1 cellular context compared by ENCODE assay signal in genomic region chr9:108473209-108474112, GRCh38.
TF ChIP-seq lines count a peak whose summit lies in the region.

No MANE protein-coding gene starts in this region.

TF ChIP-seq in HEK293, 187 proteins besides CTCF, POLR2A, EP300 and RAD21 (continued from another document and continues in another):
- peak; percentile 57 for TF ChIP-seq ZBTB44 (tag by site-specific recombination; IDR thresholded peaks at IDR 0.05)
- TF ChIP-seq ZBTB21 (tag by site-specific recombination; IDR thresholded peaks at IDR 0.05), result 0 out of 2 replicates have a peak, but pooled peaks have one; percentile 28
- TF ChIP-seq ZNF596 (tag by site-specific recombination; IDR thresholded peaks at IDR 0.05), result no peak
- TF ChIP-seq ZNF37A (tag by site-specific recombination; IDR thresholded peaks at IDR 0.05), result no peak
- TF ChIP-seq ZNF843 (tag by site-specific recombination; IDR thresholded peaks at IDR 0.05), result peak; percentile 84
- TF ChIP-seq ZNF341 (tag by site-specific recombination; IDR thresholded peaks at IDR 0.05; ENCODE audit: low read depth), result peak; percentile 43
- TF ChIP-seq RBAK (tag by site-specific recombination; IDR thresholded peaks at IDR 0.05), result no peak
- TF ChIP-seq ZNF211 (tag by site-specific recombination; IDR thresholded peaks at IDR 0.05; ENCODE audit: low read depth), result no peak
- TF ChIP-seq ZNF398 (tag by site-specific recombination; IDR thresholded peaks at IDR 0.05), result peak; percentile 12; the same call in 1 of the 2 replicates
- TF ChIP-seq ZNF639 (tag by site-specific recombination; IDR thresholded peaks at IDR 0.05), result peak; percentile 46; the same call in 1 of the 2 replicates
- peak; percentile 62; the same call in 1 of the 2 replicates for TF ChIP-seq ZNF449 (tag by site-specific recombination; IDR thresholded peaks at IDR 0.05)
- TF ChIP-seq BCL11B (tag by site-specific recombination; IDR thresholded peaks at IDR 0.05; ENCODE audit: low read depth), result peak; percentile 25; the same call in 1 of the 2 replicates
- no peak for TF ChIP-seq GLI4 (tag by site-specific recombination; IDR thresholded peaks at IDR 0.05)
- no peak for TF ChIP-seq ZNF521 (tag by site-specific recombination; IDR thresholded peaks at IDR 0.05)
- TF ChIP-seq ZBTB7A (tag by site-specific recombination; IDR thresholded peaks at IDR 0.05; ENCODE audit: low read depth), result no peak
- TF ChIP-seq ZNF473 (tag by site-specific recombination; IDR thresholded peaks at IDR 0.05), result no peak
- peak; percentile 82; the same call in 1 of the 2 replicates for TF ChIP-seq ZNF561 (tag by site-specific recombination; IDR thresholded peaks at IDR 0.05; ENCODE audit: borderline replicate concordance)
- TF ChIP-seq ZIC2 (tag by site-specific recombination; IDR thresholded peaks at IDR 0.05), result peak; percentile 41
- 0 out of 2 replicates have a peak, but pooled peaks have one; percentile 28 for TF ChIP-seq ZNF692 (tag by site-specific recombination; IDR thresholded peaks at IDR 0.05)
- peak; percentile 64 for TF ChIP-seq PATZ1 (tag by site-specific recombination; IDR thresholded peaks at IDR 0.05)
- no peak for TF ChIP-seq ZNF138 (tag by site-specific recombination; IDR thresholded peaks at IDR 0.05; ENCODE audit: borderline replicate concordance)
- TF ChIP-seq FEZF1 (tag by site-specific recombination; IDR thresholded peaks at IDR 0.05), result peak; percentile 82
- peak; percentile 83 for TF ChIP-seq PRDM6 (tag by site-specific recombination; IDR thresholded peaks at IDR 0.05)
- TF ChIP-seq WT1 (tag by site-specific recombination; IDR thresholded peaks at IDR 0.05), result peak; percentile 81
- TF ChIP-seq KLF8 (tag by site-specific recombination; IDR thresholded peaks at IDR 0.05), result peak; percentile 50
- TF ChIP-seq SP7 (tag by site-specific recombination; IDR thresholded peaks at IDR 0.05), result peak; percentile 83
- TF ChIP-seq KLF9 (tag by site-specific recombination; IDR thresholded peaks at IDR 0.05; ENCODE audit: low read depth), result no peak
- TF ChIP-seq GLIS1 (tag by site-specific recombination; IDR thresholded peaks at IDR 0.05), result peak; percentile 98
- TF ChIP-seq YY1 (tag by site-specific recombination; IDR thresholded peaks at IDR 0.05), result no peak
- TF ChIP-seq EGR2 (tag by site-specific recombination; IDR thresholded peaks at IDR 0.05; ENCODE audit: low read depth), result peak; percentile 44; the same call in 1 of the 2 replicates
- no peak for TF ChIP-seq ZNF223 (tag by site-specific recombination; IDR thresholded peaks at IDR 0.05)
- peak; percentile 65; the same call in 1 of the 2 replicates for TF ChIP-seq ZNF2 (tag by site-specific recombination; IDR thresholded peaks at IDR 0.05)
- no peak for TF ChIP-seq ZNF292 (tag by site-specific recombination; IDR thresholded peaks at IDR 0.05; ENCODE audit: borderline replicate concordance, low read depth)
- TF ChIP-seq ZNF501 (tag by site-specific recombination; IDR thresholded peaks at IDR 0.05), result 0 out of 2 replicates have a peak, but pooled peaks have one; percentile 55
- 0 out of 2 replicates have a peak, but pooled peaks have one; percentile 5 for TF ChIP-seq ATF2 (tag by site-specific recombination; IDR thresholded peaks at IDR 0.05; ENCODE audit: low read depth)
- peak; percentile 59; the same call in 1 of the 2 replicates for TF ChIP-seq ZFP69B (tag by site-specific recombination; IDR thresholded peaks at IDR 0.05)
- peak; percentile 90 for TF ChIP-seq ZNF366 (tag by site-specific recombination; conservative IDR thresholded peaks at IDR 0.05)
- TF ChIP-seq SCRT1 (tag by site-specific recombination; IDR thresholded peaks at IDR 0.05; ENCODE audit: borderline replicate concordance), result peak; percentile 31; the same call in 1 of the 2 replicates
- TF ChIP-seq ZBTB17 (tag by site-specific recombination; IDR thresholded peaks at IDR 0.05), result peak; percentile 44
- TF ChIP-seq ZNF335 (tag by site-specific recombination; conservative IDR thresholded peaks at IDR 0.05), result 0 out of 2 replicates have a peak, but pooled peaks have one; percentile 48
- TF ChIP-seq ZEB2 (tag by site-specific recombination; IDR thresholded peaks at IDR 0.05), result peak; percentile 88
- TF ChIP-seq GFI1B (tag by site-specific recombination; IDR thresholded peaks at IDR 0.05), result peak; percentile 86
- no peak for TF ChIP-seq KLF16 (tag by site-specific recombination; IDR thresholded peaks at IDR 0.05)
- peak; percentile 74; the same call in 1 of the 2 replicates for TF ChIP-seq PRDM10 (tag by site-specific recombination; IDR thresholded peaks at IDR 0.05)
